10 cellular contexts compared by ENCODE assay signal in genomic region chr10:77835669-77836086, GRCh38.
DNase-seq lines count a peak whose midpoint lies in the region; ATAC-seq and TF ChIP-seq lines count a peak whose summit lies in the region.
"Had no signal": no experiment of that assay in that cellular context is flagged by ENCODE, and none has a peak within 500 bp of the region (broad histone marks: within the 10 kb centered on the region; RNA-seq: fewer than 3 reads in every experiment).

No MANE protein-coding gene starts in this region.

- peak overlapping the region; percentile 76 to 91 for H3K27ac Mint-ChIP-seq in natural killer cell treated with Interleukin-12 subunit alpha and Interleukin-12 subunit beta and Interleukin-15 and Interleukin-18, amount 100 ng/mL, for 72 hours
- H3K27ac Mint-ChIP-seq in Caco-2 (ENCODE audit: unreplicated experiment): no peak overlapping the region

- peak overlapping the region; percentile 70 for H3K4me3 Mint-ChIP-seq in natural killer cell treated with Interleukin-12 subunit alpha and Interleukin-12 subunit beta and Interleukin-15 and Interleukin-18, amount 100 ng/mL, for 72 hours
- H3K4me3 Mint-ChIP-seq in Caco-2 (ENCODE audit: unreplicated experiment): no peak overlapping the region

- H3K36me3 Mint-ChIP-seq in natural killer cell treated with Interleukin-12 subunit alpha and Interleukin-12 subunit beta and Interleukin-15 and Interleukin-18, amount 100 ng/mL, for 72 hours: no peaks in the 10 kb centered on the region
- peaks cover 67% of the 10 kb centered on the region for H3K36me3 Mint-ChIP-seq in Caco-2 (ENCODE audit: insufficient read depth, unreplicated experiment)

- peak overlapping the region; percentile 20; the same call in 1 of the 2 replicates for H3K9ac ChIP-seq in KMS-11

- H3K4me2 ChIP-seq in KMS-11: peak overlapping the region; percentile 45; the same call in 1 of the 2 replicates

- DNase-seq in choroid plexus epithelial cell (ENCODE audit: low read depth) (peak; percentile 36), foreskin melanocyte (no peak), EL (no peak), Caco-2 (no peak)
- no peak for DNase-seq in natural killer cell treated with Interleukin-12 subunit alpha and Interleukin-12 subunit beta and Interleukin-15 and Interleukin-18, amount 100 ng/mL, for 72 hours (ENCODE audit: low spot score)
- DNase-seq: glutamatergic neuron, NCI-H748 treated with DMSO at 0.1 percent for 48 hours had no signal

- ATAC-seq in natural killer cell treated with Interleukin-12 subunit alpha and Interleukin-12 subunit beta and Interleukin-15 and Interleukin-18, amount 100 ng/mL, for 72 hours: no peak
- no peak for ATAC-seq in GM19324 (IDR thresholded peaks at IDR 0.05; ENCODE audit: low FRiP score, unreplicated experiment)

- H3K9me3 Mint-ChIP-seq in natural killer cell treated with Interleukin-12 subunit alpha and Interleukin-12 subunit beta and Interleukin-15 and Interleukin-18, amount 100 ng/mL, for 72 hours: no peaks in the 10 kb centered on the region
- H3K9me3 Mint-ChIP-seq in Caco-2 (ENCODE audit: unreplicated experiment): no peaks in the 10 kb centered on the region

- H3K36me3 ChIP-seq in KMS-11 (ENCODE audit: insufficient read depth) (no peaks in the 10 kb centered on the region), Caco-2 (ENCODE audit: control insufficient read depth, insufficient read depth, low read length) (peaks cover 8% of the 10 kb centered on the region)

- H3K4me1 ChIP-seq in KMS-11 (ENCODE audit: low read depth, poor library complexity, severe bottlenecking): peaks cover 23% of the 10 kb centered on the region
- no peaks in the 10 kb centered on the region for H3K4me1 ChIP-seq in Caco-2

- H3K4me1 Mint-ChIP-seq in natural killer cell treated with Interleukin-12 subunit alpha and Interleukin-12 subunit beta and Interleukin-15 and Interleukin-18, amount 100 ng/mL, for 72 hours (ENCODE audit: low read depth in 2 of 2): peaks cover 13 to 31% of the 10 kb centered on the region in 2 donors
- H3K4me1 Mint-ChIP-seq in Caco-2 (ENCODE audit: low read depth, unreplicated experiment): no peaks in the 10 kb centered on the region

- intact Hi-C loops in Caco-2 (cut with micrococcal nuclease; ENCODE audit: unreplicated experiment): no loop called here

- TF ChIP-seq CTCF in C4-2B (conservative IDR thresholded peaks at IDR 0.05): no peak
- no peak for TF ChIP-seq CTCF in KMS-11 (conservative IDR thresholded peaks at IDR 0.05; ENCODE audit: low read depth, low read length)
- TF ChIP-seq CTCF in choroid plexus epithelial cell (conservative IDR thresholded peaks at IDR 0.05; ENCODE audit: low read depth, low read length): no peak
- no peak for TF ChIP-seq CTCF in Caco-2 (IDR thresholded peaks at IDR 0.05; ENCODE audit: insufficient read depth in 1 of 2, low read depth in 1 of 2, low read length in 1 of 2, severe bottlenecking in 1 of 2, unreplicated experiment in 1 of 2)

- H2AFZ ChIP-seq in KMS-11 (ENCODE audit: low read depth): no peak overlapping the region

- no peaks in the 10 kb centered on the region for H4K20me1 ChIP-seq in KMS-11 (ENCODE audit: insufficient read depth)

- POLR2A ChIA-PET in Caco-2 (lab: Charles Lee): no interaction called here

- H3K27ac ChIP-seq in C4-2B: peak overlapping the region; percentile 49
- H3K27ac ChIP-seq in KMS-11: peak overlapping the region; percentile 48; the same call in 1 of the 2 replicates

- H3K27me3 ChIP-seq in KMS-11 (ENCODE audit: insufficient read depth, low read depth) (no peaks in the 10 kb centered on the region), Caco-2 (replicated peaks; ENCODE audit: control insufficient read depth, insufficient read depth, low read length) (no peaks in the 10 kb centered on the region)

- CTCF ChIA-PET in Caco-2 (lab: Charles Lee): no interaction called here

- no peaks in the 10 kb centered on the region for H3K79me2 ChIP-seq in KMS-11 (ENCODE audit: insufficient read depth, low read depth)

- H3K4me3 ChIP-seq in KMS-11 (IDR thresholded peaks at IDR 0.05; ENCODE audit: insufficient read depth, low read depth, low read length): no peak overlapping the region
- no peak overlapping the region for H3K4me3 ChIP-seq in choroid plexus epithelial cell (ENCODE audit: low read depth, low read length)
- no peak overlapping the region for H3K4me3 ChIP-seq in Caco-2 (ENCODE audit: low read depth, low read length)

- no peaks in the 10 kb centered on the region for H3K27me3 Mint-ChIP-seq in natural killer cell treated with Interleukin-12 subunit alpha and Interleukin-12 subunit beta and Interleukin-15 and Interleukin-18, amount 100 ng/mL, for 72 hours
- no peaks in the 10 kb centered on the region for H3K27me3 Mint-ChIP-seq in Caco-2 (ENCODE audit: insufficient read depth, unreplicated experiment)

- BruUV-seq in Caco-2 (replicated peaks; lab: Mats Ljungman, UMichigan): no TSS peak

- H3K9me3 ChIP-seq in Caco-2: no peaks in the 10 kb centered on the region
